ENCODE assay signal across 2 cellular contexts in the genomic region with DNA sequence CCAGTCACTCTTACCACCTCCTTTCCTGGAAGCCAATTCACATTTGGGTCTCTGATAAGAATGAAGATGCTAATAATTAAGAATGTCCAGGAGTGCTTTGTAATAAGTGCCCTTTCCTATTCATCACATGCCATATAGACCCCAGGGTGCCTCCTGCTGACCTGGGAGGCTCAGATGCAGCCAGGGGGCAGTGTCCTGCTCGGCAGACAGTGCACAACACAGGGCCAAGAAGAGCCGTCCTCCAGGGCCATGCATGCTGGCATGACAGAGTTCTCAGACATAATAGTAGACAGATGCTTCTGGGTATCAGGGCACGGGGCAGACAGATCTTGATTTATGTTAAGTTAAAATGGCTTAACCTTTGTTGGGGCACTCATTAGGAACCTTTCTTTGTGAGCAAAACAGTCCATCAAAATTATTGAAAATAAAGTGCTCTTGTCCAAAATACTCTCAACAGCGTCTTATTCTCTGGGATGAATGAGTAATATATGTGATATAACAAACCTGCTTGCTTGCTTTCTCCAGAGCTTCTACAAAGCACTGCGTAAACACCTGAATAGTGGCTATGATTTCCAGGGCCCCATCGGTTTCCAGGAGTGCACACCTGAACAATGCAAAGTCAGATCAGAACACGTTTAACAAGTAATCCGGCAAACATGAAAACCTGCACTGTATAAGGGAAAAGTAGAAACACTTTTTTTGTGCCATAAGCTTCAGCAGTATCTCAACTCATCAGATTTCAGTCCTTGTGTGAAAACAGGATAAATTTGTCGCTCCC.
TF ChIP-seq lines count a peak whose summit lies in the region.

No MANE protein-coding gene starts in this region.

TF ChIP-seq in Ishikawa, 13 proteins besides CTCF, POLR2A, EP300 and RAD21 (continued from another document):
- TF ChIP-seq, protein P1, sequence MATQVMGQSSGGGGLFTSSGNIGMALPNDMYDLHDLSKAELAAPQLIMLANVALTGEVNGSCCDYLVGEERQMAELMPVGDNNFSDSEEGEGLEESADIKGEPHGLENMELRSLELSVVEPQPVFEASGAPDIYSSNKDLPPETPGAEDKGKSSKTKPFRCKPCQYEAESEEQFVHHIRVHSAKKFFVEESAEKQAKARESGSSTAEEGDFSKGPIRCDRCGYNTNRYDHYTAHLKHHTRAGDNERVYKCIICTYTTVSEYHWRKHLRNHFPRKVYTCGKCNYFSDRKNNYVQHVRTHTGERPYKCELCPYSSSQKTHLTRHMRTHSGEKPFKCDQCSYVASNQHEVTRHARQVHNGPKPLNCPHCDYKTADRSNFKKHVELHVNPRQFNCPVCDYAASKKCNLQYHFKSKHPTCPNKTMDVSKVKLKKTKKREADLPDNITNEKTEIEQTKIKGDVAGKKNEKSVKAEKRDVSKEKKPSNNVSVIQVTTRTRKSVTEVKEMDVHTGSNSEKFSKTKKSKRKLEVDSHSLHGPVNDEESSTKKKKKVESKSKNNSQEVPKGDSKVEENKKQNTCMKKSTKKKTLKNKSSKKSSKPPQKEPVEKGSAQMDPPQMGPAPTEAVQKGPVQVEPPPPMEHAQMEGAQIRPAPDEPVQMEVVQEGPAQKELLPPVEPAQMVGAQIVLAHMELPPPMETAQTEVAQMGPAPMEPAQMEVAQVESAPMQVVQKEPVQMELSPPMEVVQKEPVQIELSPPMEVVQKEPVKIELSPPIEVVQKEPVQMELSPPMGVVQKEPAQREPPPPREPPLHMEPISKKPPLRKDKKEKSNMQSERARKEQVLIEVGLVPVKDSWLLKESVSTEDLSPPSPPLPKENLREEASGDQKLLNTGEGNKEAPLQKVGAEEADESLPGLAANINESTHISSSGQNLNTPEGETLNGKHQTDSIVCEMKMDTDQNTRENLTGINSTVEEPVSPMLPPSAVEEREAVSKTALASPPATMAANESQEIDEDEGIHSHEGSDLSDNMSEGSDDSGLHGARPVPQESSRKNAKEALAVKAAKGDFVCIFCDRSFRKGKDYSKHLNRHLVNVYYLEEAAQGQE (IDR thresholded peaks at IDR 0.05; ENCODE audit: low read depth): no peak
- TF ChIP-seq NFIC (IDR thresholded peaks at IDR 0.05) (no peak), ZBTB7A (IDR thresholded peaks at IDR 0.05; ENCODE audit: low read depth) (no peak), CEBPB (IDR thresholded peaks at IDR 0.05) (no peak), YY1 (IDR thresholded peaks at IDR 0.05; ENCODE audit: low read depth) (no peak), TAF1 (IDR thresholded peaks at IDR 0.05; ENCODE audit: low read depth) (no peak), FOXM1 (IDR thresholded peaks at IDR 0.05; ENCODE audit: borderline replicate concordance, low read depth) (no peak)

TF ChIP-seq in K562, 482 proteins besides CTCF, POLR2A, EP300 and RAD21 (continued from another document):
- no peak for TF ChIP-seq RERE (CRISPR knock-in tag; IDR thresholded peaks at IDR 0.05; ENCODE audit: borderline replicate concordance)
- TF ChIP-seq ZNF707 (CRISPR knock-in tag; conservative IDR thresholded peaks at IDR 0.05): no peak
- TF ChIP-seq, protein P2, sequence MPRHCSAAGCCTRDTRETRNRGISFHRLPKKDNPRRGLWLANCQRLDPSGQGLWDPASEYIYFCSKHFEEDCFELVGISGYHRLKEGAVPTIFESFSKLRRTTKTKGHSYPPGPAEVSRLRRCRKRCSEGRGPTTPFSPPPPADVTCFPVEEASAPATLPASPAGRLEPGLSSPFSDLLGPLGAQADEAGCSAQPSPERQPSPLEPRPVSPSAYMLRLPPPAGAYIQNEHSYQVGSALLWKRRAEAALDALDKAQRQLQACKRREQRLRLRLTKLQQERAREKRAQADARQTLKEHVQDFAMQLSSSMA (CRISPR knock-in tag; IDR thresholded peaks at IDR 0.05): no peak
- TF ChIP-seq ZFP1 (CRISPR knock-in tag; IDR thresholded peaks at IDR 0.05): no peak
- no peak for TF ChIP-seq NONO (IDR thresholded peaks at IDR 0.05; ENCODE audit: low read depth in 2 of 2, low read length in 1 of 2)
